2 cellular contexts compared by ENCODE assay signal in the genomic region with DNA sequence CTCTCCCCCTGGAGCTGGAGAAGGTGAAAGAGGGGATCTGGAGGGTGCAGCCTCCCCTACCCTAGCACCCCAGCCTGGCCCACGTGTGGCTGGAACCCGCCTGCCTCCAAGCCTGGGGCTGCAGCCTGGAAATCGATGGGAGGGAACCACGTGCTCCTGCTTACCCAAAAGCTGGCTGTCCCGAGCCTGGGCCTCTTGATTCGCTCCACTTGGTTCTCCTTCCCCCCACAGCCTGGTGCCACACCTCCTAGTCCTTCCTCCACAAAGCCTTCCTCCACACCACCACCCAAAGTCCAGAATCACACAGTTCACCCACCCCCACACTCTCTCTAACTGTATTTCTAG.
TF ChIP-seq lines count a peak whose summit lies in the region.

No MANE protein-coding gene starts in this region.

TF ChIP-seq in HepG2, 621 proteins besides CTCF, POLR2A, EP300 and RAD21:
- TF ChIP-seq HDAC2 (CRISPR knock-in tag; IDR thresholded peaks at IDR 0.05) = no peak
- no peak for TF ChIP-seq ZKSCAN1 (IDR thresholded peaks at IDR 0.05; ENCODE audit: low read length)
- TF ChIP-seq, protein P1, sequence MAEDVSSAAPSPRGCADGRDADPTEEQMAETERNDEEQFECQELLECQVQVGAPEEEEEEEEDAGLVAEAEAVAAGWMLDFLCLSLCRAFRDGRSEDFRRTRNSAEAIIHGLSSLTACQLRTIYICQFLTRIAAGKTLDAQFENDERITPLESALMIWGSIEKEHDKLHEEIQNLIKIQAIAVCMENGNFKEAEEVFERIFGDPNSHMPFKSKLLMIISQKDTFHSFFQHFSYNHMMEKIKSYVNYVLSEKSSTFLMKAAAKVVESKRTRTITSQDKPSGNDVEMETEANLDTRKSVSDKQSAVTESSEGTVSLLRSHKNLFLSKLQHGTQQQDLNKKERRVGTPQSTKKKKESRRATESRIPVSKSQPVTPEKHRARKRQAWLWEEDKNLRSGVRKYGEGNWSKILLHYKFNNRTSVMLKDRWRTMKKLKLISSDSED (CRISPR knock-in tag; IDR thresholded peaks at IDR 0.05) = no peak
- no peak for TF ChIP-seq TSC22D2 (CRISPR knock-in tag; IDR thresholded peaks at IDR 0.05; ENCODE audit: borderline replicate concordance)
- TF ChIP-seq ERF (CRISPR knock-in tag; IDR thresholded peaks at IDR 0.05) = no peak
- TF ChIP-seq TEAD3 (CRISPR knock-in tag; optimal IDR thresholded peaks at IDR 0.05; ENCODE audit: borderline replicate concordance) = no peak
- TF ChIP-seq, protein P2, sequence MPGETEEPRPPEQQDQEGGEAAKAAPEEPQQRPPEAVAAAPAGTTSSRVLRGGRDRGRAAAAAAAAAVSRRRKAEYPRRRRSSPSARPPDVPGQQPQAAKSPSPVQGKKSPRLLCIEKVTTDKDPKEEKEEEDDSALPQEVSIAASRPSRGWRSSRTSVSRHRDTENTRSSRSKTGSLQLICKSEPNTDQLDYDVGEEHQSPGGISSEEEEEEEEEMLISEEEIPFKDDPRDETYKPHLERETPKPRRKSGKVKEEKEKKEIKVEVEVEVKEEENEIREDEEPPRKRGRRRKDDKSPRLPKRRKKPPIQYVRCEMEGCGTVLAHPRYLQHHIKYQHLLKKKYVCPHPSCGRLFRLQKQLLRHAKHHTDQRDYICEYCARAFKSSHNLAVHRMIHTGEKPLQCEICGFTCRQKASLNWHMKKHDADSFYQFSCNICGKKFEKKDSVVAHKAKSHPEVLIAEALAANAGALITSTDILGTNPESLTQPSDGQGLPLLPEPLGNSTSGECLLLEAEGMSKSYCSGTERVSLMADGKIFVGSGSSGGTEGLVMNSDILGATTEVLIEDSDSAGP (CRISPR knock-in tag; IDR thresholded peaks at IDR 0.05; ENCODE audit: borderline replicate concordance) = 0 out of 2 replicates have a peak, but pooled peaks have one; percentile 32
- TF ChIP-seq, protein P3, sequence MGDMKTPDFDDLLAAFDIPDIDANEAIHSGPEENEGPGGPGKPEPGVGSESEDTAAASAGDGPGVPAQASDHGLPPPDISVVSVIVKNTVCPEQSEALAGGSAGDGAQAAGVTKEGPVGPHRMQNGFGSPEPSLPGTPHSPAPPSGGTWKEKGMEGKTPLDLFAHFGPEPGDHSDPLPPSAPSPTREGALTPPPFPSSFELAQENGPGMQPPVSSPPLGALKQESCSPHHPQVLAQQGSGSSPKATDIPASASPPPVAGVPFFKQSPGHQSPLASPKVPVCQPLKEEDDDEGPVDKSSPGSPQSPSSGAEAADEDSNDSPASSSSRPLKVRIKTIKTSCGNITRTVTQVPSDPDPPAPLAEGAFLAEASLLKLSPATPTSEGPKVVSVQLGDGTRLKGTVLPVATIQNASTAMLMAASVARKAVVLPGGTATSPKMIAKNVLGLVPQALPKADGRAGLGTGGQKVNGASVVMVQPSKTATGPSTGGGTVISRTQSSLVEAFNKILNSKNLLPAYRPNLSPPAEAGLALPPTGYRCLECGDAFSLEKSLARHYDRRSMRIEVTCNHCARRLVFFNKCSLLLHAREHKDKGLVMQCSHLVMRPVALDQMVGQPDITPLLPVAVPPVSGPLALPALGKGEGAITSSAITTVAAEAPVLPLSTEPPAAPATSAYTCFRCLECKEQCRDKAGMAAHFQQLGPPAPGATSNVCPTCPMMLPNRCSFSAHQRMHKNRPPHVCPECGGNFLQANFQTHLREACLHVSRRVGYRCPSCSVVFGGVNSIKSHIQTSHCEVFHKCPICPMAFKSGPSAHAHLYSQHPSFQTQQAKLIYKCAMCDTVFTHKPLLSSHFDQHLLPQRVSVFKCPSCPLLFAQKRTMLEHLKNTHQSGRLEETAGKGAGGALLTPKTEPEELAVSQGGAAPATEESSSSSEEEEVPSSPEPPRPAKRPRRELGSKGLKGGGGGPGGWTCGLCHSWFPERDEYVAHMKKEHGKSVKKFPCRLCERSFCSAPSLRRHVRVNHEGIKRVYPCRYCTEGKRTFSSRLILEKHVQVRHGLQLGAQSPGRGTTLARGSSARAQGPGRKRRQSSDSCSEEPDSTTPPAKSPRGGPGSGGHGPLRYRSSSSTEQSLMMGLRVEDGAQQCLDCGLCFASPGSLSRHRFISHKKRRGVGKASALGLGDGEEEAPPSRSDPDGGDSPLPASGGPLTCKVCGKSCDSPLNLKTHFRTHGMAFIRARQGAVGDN (CRISPR knock-in tag; IDR thresholded peaks at IDR 0.05) = peak; percentile 23; the same call in 1 of the 2 replicates
- TF ChIP-seq, protein P4, sequence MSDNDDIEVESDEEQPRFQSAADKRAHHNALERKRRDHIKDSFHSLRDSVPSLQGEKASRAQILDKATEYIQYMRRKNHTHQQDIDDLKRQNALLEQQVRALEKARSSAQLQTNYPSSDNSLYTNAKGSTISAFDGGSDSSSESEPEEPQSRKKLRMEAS (IDR thresholded peaks at IDR 0.05) = 0 out of 2 replicates have a peak, but pooled peaks have one; percentile 38
- TF ChIP-seq GATAD2A (CRISPR knock-in tag; IDR thresholded peaks at IDR 0.05) = no peak

TF ChIP-seq in K562, 482 proteins besides CTCF, POLR2A, EP300 and RAD21:
- TF ChIP-seq ADNP (tag; IDR thresholded peaks at IDR 0.05) (no peak), NONO (IDR thresholded peaks at IDR 0.05; ENCODE audit: low read depth in 2 of 2, low read length in 1 of 2) (no peak)
- TF ChIP-seq, protein P5, sequence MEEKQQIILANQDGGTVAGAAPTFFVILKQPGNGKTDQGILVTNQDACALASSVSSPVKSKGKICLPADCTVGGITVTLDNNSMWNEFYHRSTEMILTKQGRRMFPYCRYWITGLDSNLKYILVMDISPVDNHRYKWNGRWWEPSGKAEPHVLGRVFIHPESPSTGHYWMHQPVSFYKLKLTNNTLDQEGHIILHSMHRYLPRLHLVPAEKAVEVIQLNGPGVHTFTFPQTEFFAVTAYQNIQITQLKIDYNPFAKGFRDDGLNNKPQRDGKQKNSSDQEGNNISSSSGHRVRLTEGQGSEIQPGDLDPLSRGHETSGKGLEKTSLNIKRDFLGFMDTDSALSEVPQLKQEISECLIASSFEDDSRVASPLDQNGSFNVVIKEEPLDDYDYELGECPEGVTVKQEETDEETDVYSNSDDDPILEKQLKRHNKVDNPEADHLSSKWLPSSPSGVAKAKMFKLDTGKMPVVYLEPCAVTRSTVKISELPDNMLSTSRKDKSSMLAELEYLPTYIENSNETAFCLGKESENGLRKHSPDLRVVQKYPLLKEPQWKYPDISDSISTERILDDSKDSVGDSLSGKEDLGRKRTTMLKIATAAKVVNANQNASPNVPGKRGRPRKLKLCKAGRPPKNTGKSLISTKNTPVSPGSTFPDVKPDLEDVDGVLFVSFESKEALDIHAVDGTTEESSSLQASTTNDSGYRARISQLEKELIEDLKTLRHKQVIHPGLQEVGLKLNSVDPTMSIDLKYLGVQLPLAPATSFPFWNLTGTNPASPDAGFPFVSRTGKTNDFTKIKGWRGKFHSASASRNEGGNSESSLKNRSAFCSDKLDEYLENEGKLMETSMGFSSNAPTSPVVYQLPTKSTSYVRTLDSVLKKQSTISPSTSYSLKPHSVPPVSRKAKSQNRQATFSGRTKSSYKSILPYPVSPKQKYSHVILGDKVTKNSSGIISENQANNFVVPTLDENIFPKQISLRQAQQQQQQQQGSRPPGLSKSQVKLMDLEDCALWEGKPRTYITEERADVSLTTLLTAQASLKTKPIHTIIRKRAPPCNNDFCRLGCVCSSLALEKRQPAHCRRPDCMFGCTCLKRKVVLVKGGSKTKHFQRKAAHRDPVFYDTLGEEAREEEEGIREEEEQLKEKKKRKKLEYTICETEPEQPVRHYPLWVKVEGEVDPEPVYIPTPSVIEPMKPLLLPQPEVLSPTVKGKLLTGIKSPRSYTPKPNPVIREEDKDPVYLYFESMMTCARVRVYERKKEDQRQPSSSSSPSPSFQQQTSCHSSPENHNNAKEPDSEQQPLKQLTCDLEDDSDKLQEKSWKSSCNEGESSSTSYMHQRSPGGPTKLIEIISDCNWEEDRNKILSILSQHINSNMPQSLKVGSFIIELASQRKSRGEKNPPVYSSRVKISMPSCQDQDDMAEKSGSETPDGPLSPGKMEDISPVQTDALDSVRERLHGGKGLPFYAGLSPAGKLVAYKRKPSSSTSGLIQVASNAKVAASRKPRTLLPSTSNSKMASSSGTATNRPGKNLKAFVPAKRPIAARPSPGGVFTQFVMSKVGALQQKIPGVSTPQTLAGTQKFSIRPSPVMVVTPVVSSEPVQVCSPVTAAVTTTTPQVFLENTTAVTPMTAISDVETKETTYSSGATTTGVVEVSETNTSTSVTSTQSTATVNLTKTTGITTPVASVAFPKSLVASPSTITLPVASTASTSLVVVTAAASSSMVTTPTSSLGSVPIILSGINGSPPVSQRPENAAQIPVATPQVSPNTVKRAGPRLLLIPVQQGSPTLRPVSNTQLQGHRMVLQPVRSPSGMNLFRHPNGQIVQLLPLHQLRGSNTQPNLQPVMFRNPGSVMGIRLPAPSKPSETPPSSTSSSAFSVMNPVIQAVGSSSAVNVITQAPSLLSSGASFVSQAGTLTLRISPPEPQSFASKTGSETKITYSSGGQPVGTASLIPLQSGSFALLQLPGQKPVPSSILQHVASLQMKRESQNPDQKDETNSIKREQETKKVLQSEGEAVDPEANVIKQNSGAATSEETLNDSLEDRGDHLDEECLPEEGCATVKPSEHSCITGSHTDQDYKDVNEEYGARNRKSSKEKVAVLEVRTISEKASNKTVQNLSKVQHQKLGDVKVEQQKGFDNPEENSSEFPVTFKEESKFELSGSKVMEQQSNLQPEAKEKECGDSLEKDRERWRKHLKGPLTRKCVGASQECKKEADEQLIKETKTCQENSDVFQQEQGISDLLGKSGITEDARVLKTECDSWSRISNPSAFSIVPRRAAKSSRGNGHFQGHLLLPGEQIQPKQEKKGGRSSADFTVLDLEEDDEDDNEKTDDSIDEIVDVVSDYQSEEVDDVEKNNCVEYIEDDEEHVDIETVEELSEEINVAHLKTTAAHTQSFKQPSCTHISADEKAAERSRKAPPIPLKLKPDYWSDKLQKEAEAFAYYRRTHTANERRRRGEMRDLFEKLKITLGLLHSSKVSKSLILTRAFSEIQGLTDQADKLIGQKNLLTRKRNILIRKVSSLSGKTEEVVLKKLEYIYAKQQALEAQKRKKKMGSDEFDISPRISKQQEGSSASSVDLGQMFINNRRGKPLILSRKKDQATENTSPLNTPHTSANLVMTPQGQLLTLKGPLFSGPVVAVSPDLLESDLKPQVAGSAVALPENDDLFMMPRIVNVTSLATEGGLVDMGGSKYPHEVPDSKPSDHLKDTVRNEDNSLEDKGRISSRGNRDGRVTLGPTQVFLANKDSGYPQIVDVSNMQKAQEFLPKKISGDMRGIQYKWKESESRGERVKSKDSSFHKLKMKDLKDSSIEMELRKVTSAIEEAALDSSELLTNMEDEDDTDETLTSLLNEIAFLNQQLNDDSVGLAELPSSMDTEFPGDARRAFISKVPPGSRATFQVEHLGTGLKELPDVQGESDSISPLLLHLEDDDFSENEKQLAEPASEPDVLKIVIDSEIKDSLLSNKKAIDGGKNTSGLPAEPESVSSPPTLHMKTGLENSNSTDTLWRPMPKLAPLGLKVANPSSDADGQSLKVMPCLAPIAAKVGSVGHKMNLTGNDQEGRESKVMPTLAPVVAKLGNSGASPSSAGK (IDR thresholded peaks at IDR 0.05) = 0 out of 2 replicates have a peak, but pooled peaks have one; percentile 15
- TF ChIP-seq, protein P6, sequence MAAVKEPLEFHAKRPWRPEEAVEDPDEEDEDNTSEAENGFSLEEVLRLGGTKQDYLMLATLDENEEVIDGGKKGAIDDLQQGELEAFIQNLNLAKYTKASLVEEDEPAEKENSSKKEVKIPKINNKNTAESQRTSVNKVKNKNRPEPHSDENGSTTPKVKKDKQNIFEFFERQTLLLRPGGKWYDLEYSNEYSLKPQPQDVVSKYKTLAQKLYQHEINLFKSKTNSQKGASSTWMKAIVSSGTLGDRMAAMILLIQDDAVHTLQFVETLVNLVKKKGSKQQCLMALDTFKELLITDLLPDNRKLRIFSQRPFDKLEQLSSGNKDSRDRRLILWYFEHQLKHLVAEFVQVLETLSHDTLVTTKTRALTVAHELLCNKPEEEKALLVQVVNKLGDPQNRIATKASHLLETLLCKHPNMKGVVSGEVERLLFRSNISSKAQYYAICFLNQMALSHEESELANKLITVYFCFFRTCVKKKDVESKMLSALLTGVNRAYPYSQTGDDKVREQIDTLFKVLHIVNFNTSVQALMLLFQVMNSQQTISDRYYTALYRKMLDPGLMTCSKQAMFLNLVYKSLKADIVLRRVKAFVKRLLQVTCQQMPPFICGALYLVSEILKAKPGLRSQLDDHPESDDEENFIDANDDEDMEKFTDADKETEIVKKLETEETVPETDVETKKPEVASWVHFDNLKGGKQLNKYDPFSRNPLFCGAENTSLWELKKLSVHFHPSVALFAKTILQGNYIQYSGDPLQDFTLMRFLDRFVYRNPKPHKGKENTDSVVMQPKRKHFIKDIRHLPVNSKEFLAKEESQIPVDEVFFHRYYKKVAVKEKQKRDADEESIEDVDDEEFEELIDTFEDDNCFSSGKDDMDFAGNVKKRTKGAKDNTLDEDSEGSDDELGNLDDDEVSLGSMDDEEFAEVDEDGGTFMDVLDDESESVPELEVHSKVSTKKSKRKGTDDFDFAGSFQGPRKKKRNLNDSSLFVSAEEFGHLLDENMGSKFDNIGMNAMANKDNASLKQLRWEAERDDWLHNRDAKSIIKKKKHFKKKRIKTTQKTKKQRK (IDR thresholded peaks at IDR 0.05; ENCODE audit: borderline replicate concordance, low read depth, low read length) = no peak
